In the genomic region with DNA sequence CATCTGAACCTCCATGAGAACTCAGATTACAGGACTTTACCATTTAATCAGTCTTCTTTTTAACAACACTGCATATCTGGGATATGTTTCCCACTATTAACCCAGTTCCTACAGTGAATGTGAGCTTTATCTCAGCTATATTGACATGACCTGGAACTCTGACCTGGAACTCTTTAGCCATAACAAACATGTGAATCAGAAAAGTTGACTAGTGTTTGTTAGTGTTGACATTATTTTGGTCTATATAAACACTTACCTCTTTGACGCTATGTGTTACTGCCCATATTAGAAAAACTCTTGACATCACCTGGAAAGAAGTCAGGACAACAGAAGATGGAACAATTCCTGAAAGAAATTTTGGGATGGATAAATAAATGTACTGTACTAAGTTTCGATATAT, we compare ENCODE assay signal across 25 cellular contexts.
"Had no signal": no experiment of that assay in that cellular context is flagged by ENCODE, and none has a peak within 500 bp of the region (broad histone marks: within the 10 kb centered on the region; RNA-seq: fewer than 3 reads in every experiment).

No MANE protein-coding gene starts in this region.

- H3K27me3 Mint-ChIP-seq: IgD-negative memory B cell had no signal

- H3K9ac ChIP-seq: KMS-11 had no signal

- H3K27ac ChIP-seq: KMS-11, SJSA1, SK-N-MC had no signal

- H3K4me3 Mint-ChIP-seq: IgD-negative memory B cell; T-helper 1 cell treated with Interleukin-12 subunit alpha and Interleukin-12 subunit beta and Interleukin-4 antibody, amounts not matched to agents 30 μg/mL and 1 μg/mL, for 36 hours had no signal

- DNase-seq: Kasumi-1, MV-4-11, NCI-H1048, NCI-H1105, NCI-H1417, NCI-H1436 treated with DMSO at 0.1 percent for 48 hours, NCI-H1694, NCI-H187 treated with DMSO at 0.1 percent for 48 hours, NCI-H2029 treated with DMSO at 0.1 percent for 48 hours, NCI-H2107, NCI-H2171, NCI-H345, NCI-H446 treated with DMSO at 0.1 percent for 48 hours, NCI-H510A treated with DMSO at 0.1 percent for 48 hours, NCI-H526 treated with DMSO at 0.1 percent for 48 hours, NCI-H748 treated with DMSO at 0.1 percent for 48 hours, Right ventricle myocardium superior, RPMI8226, SIG-M5 had no signal

- H3K4me3 ChIP-seq: K562, SJSA1, SK-N-MC had no signal

- ATAC-seq: K562 had no signal

- H3K9me3 ChIP-seq: SJSA1 had no signal

- H3K27me3 ChIP-seq: SJSA1 had no signal

- H3K9me3 Mint-ChIP-seq: IgD-negative memory B cell; T-helper 1 cell treated with Interleukin-12 subunit alpha and Interleukin-12 subunit beta and Interleukin-4 antibody, amounts not matched to agents 30 μg/mL and 1 μg/mL, for 36 hours had no signal

- H3K27ac Mint-ChIP-seq: IgD-negative memory B cell; T-helper 1 cell treated with Interleukin-12 subunit alpha and Interleukin-12 subunit beta and Interleukin-4 antibody, amounts not matched to agents 30 μg/mL and 1 μg/mL, for 36 hours had no signal
